ENCODE assay signal across 8 cellular contexts in the genomic region with DNA sequence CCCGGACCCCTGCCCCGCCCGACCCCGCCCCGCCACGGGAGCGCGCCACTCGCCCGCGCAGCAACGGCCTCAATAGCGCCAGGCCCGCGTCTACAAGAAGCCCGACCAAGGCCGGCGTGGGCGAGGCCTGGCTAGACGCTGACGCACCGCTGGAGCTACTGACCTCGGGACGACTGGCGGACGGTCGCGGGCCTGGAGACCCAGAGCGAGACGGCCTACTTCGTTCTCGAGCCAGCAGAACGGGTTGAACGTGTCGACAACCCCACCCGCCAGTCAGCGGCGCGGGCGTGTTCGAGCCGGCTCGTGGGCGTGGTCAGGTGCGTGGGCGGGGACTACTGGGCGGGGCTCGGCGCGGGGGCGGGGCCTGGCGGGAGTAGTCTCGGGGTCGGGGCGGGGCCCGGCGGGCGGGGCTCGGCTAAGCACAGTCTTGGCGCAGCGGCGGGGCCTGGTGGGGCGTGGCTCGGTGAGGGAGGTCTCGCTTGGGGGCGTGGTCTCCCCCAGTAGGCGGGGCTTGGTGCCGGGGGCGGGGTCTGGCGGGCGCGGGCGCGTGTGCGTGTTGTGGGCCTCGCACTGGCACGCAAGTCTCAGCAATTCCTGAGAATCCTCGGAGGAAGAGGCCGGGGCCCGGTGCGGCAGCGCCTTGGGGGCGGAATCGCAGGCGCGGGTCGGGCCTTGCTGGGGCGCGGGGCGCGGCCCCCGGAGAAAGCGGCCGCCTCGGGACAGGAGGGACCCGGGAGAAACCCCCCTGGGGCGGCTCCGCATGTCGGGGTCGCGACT. TPM values are rescaled to one million over a fixed set of nuclear protein-coding genes. Genes with fewer than 3 reads are reported as not detected.
DNase-seq lines count a peak whose midpoint lies in the region; ATAC-seq and TF ChIP-seq lines count a peak whose summit lies in the region.

TSS of gene RNH1 (minus strand) at position 293 of the 777 bp plus-strand sequence. CDS start 5,080 bp downstream, outside the sequence.

- TF ChIP-seq CTCF in endodermal cell (conservative IDR thresholded peaks at IDR 0.05) (no peak), mesothelial cell of epicardium (IDR thresholded peaks at IDR 0.05; ENCODE audit: unreplicated experiment) (no peak)

- H3K9me3 ChIP-seq in HUES48 (ENCODE audit: control insufficient read depth, insufficient read depth, low read length) (no peaks in the 10 kb centered on the region), NT2/D1 (ENCODE audit: insufficient read depth, low read length) (no peaks in the 10 kb centered on the region), endodermal cell (ENCODE audit: control insufficient read depth, low read length) (no peaks in the 10 kb centered on the region)

- H3K4me1 ChIP-seq in HUES48 (ENCODE audit: control insufficient read depth, insufficient read depth, low read length) (peaks cover 8% of the 10 kb centered on the region), NT2/D1 (ENCODE audit: insufficient read depth, insufficient read length) (peaks cover 10% of the 10 kb centered on the region), endodermal cell (ENCODE audit: control insufficient read depth, insufficient read depth, low read length) (no peaks in the 10 kb centered on the region)

- H3K27ac Mint-ChIP-seq in endodermal cell: peak within 1 kb of the TSS; percentile 99
- H3K27ac Mint-ChIP-seq in mesothelial cell of epicardium: peak within 1 kb of the TSS; percentile 100

- H3K27ac ChIP-seq in HUES48 (ENCODE audit: low read depth, low read length) (peak within 1 kb of the TSS; percentile 99), endodermal cell (ENCODE audit: low read depth, low read length) (peak within 1 kb of the TSS; percentile 95)

- H3K9ac ChIP-seq in HUES48 (ENCODE audit: low read depth, low read length) (peak within 1 kb of the TSS; percentile 80), NT2/D1 (ENCODE audit: insufficient read length, low read depth) (peak within 1 kb of the TSS; percentile 97), endodermal cell (ENCODE audit: extremely low read depth, low read length, poor library complexity, severe bottlenecking) (peak within 1 kb of the TSS; percentile 93)

- peaks cover 21% of the 10 kb centered on the region for H3K36me3 Mint-ChIP-seq in endodermal cell (ENCODE audit: low read depth)
- H3K36me3 Mint-ChIP-seq in mesothelial cell of epicardium: peaks cover 11% of the 10 kb centered on the region

- H3K36me3 ChIP-seq in HUES48 (ENCODE audit: control insufficient read depth, insufficient read depth, low read length) (peaks cover 4% of the 10 kb centered on the region; the same call in 1 of the 2 replicates), NT2/D1 (ENCODE audit: insufficient read depth, insufficient read length, low read length) (peaks cover 58% of the 10 kb centered on the region), endodermal cell (ENCODE audit: control insufficient read depth, insufficient read depth, low read length) (peaks cover 12% of the 10 kb centered on the region)

- H3K4me3 ChIP-seq in HUES48 (ENCODE audit: low read depth, low read length) (peak within 1 kb of the TSS; percentile 74), NT2/D1 (ENCODE audit: insufficient read length, low read depth) (peak within 1 kb of the TSS; percentile 92), endodermal cell (ENCODE audit: low read length) (peak within 1 kb of the TSS; percentile 91)

- no peaks in the 10 kb centered on the region for H3K27me3 ChIP-seq in HUES48 (ENCODE audit: control insufficient read depth, insufficient read depth, low read length)
- H3K27me3 ChIP-seq in NT2/D1 (ENCODE audit: insufficient read depth, insufficient read length): no peaks in the 10 kb centered on the region
- H3K27me3 ChIP-seq in endodermal cell (ENCODE audit: control insufficient read depth, insufficient read depth, low read length, poor library complexity, severe bottlenecking): no peaks in the 10 kb centered on the region

- H3K4me1 Mint-ChIP-seq in endodermal cell: no peaks in the 10 kb centered on the region
- H3K4me1 Mint-ChIP-seq in mesothelial cell of epicardium: peaks cover 22% of the 10 kb centered on the region

- 0% methylated on average over 32 to 101 of the region's 101 CpGs for WGBS in endodermal cell (ENCODE audit: insufficient coverage in 1 of 2, insufficient read length in 1 of 2), 2 experiments

- ATAC-seq in GM21390 (IDR thresholded peaks at IDR 0.05; ENCODE audit: unreplicated experiment): peak; percentile 46

- H3K4me3 Mint-ChIP-seq in endodermal cell (peak within 1 kb of the TSS; percentile 90), mesothelial cell of epicardium (peak within 1 kb of the TSS; percentile 96)

- H3K27me3 Mint-ChIP-seq in endodermal cell (ENCODE audit: insufficient read depth) (peaks cover 2% of the 10 kb centered on the region), mesothelial cell of epicardium (ENCODE audit: low read depth) (no peaks in the 10 kb centered on the region)

- no peaks in the 10 kb centered on the region for H3K9me3 Mint-ChIP-seq in endodermal cell
- H3K9me3 Mint-ChIP-seq in mesothelial cell of epicardium: no peaks in the 10 kb centered on the region

- peak; percentile 97 for DNase-seq in COLO829 (ENCODE audit: low spot score)
- DNase-seq in NT2/D1 (ENCODE audit: low read depth, low spot score): peak; percentile 86
- DNase-seq in activated CD8-positive, alpha-beta memory T cell treated with anti-CD3 and anti-CD28 coated beads, Interleukin-2, amount 50 U/mL, for 24 hours (ENCODE audit: extremely low read depth): peak; percentile 96
- peak; percentile 99 for DNase-seq in endodermal cell
- DNase-seq in mesothelial cell of epicardium (ENCODE audit: low spot score in 2 of 2, unreplicated experiment in 2 of 2): peak; percentile 100
- DNase-seq in stimulated activated CD8-positive, alpha-beta memory T cell treated with anti-CD3 and anti-CD28 coated beads, Interleukin-15, amount 100 ng/mL, for 4 hours (ENCODE audit: low read depth in 2 of 2): peak; percentile 98

RNA-seq across cellular contexts. Expression of gene RNH1, which starts in this region (rescaled TPM):
- total RNA-seq in endodermal cell: 10 to 100 TPM; 42.7 to 43.2 TPM
- polyA plus RNA-seq in endodermal cell (2013, experiment 1 of 2): 43.7 TPM
- polyA plus RNA-seq in endodermal cell (2013, experiment 2 of 2): 42.8 TPM
- 81.7 to 89.4 TPM (median 83.2 TPM) in 3 replicates for total RNA-seq in mesothelial cell of epicardium

Comparison
In these comparisons a context has a peak if more than half of its experiments do, and no peak if none do; other contexts are left out.
1. Peak in every context shown above with its lines: DNase-seq, ATAC-seq, H3K4me3 ChIP-seq and H3K27ac ChIP-seq.